Comparison of ENCODE assay signal across 32 cellular contexts in the genomic region with DNA sequence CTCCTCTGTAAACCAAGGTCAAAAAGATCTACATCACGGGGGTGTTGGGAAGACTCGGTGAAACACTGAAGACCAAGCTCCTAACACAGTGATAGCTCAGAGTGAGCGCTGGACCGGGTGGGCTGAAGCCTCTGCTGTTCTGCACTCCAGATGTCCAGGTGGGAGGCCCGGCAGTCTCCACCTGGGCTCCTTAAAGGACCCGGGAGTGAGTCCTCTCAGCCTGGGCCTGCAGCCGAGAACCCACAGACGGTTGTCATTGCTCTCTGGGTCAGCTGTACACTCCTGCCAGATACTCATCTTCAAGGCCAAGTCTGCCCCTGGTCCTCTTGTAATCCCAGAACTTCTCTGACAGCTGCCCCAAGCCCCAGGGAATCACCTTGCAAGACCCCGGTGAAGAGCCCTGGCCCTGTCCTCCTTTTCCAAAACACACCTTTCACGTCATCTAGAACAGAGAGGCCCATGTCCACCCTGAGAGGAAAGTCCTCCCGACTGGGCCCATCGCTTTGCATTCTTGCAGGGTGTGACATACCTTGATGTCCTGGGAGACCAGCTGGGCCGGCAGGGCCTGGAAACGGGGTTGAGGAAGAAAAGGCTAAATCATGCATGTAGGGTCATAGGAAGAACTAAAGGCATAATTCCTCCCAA. TPM values are rescaled to one million over a fixed set of nuclear protein-coding genes. Genes with fewer than 3 reads are reported as not detected.
"Had no signal": no experiment of that assay in that cellular context is flagged by ENCODE, and none has a peak within 500 bp of the region (broad histone marks: within the 10 kb centered on the region; RNA-seq: fewer than 3 reads in every experiment).

No MANE protein-coding gene starts in this region.

- H3K9me3 Mint-ChIP-seq: activated naive CD4-positive, alpha-beta T cell treated with anti-CD3 and anti-CD28 coated beads, Interleukin-2, amount 50 U/mL, for 24 hours; activated naive CD8-positive, alpha-beta T cell treated with anti-CD3 and anti-CD28 coated beads, Interleukin-2, amount 10 ng/mL, durations not matched to agents 7 days and 5 days; activated T-cell treated with anti-CD3 and anti-CD28 coated beads, Interleukin-2, amount 50 U/mL, for 24 hours; activated T-helper 2 cell treated with anti-CD3 and anti-CD28 coated beads, Interferon-gamma antibody, Interleukin-2, Interleukin-4, amounts not matched to agents 10 μg/mL and 5 μg/mL and 100 μg/mL, durations not matched to agents 14 hours and 24 hours and 36 hours; central memory CD8-positive, alpha-beta T cell; T-helper 1 cell treated with Interleukin-12 subunit alpha and Interleukin-12 subunit beta and Interleukin-4 antibody, amounts not matched to agents 30 μg/mL and 1 μg/mL, for 36 hours; T-helper 2 cell treated with Interferon-gamma antibody and Interleukin-4, amounts not matched to agents 5 μg/mL and 100 μg/mL, for 36 hours; WTC11 had no signal

- H3K36me3 ChIP-seq: ascending aorta, cardiac muscle cell, SJSA1 had no signal

- H3K4me1 Mint-ChIP-seq: activated naive CD4-positive, alpha-beta T cell treated with anti-CD3 and anti-CD28 coated beads, Interleukin-2, amount 50 U/mL, for 24 hours; central memory CD8-positive, alpha-beta T cell had no signal

- H3K27ac Mint-ChIP-seq: activated CD8-positive, alpha-beta T cell treated with anti-CD3 and anti-CD28 coated beads, Interleukin-2, amount 10 ng/mL, durations not matched to agents 7 days and 5 days; activated naive CD4-positive, alpha-beta T cell treated with anti-CD3 and anti-CD28 coated beads, Interleukin-2, amount 50 U/mL, for 24 hours; activated naive CD8-positive, alpha-beta T cell treated with anti-CD3 and anti-CD28 coated beads, Interleukin-2, amount 10 ng/mL, durations not matched to agents 7 days and 5 days; activated T-cell treated with anti-CD3 and anti-CD28 coated beads, Interleukin-2, amount 50 U/mL, for 24 hours; activated T-helper 2 cell treated with anti-CD3 and anti-CD28 coated beads, Interferon-gamma antibody, Interleukin-2, Interleukin-4, amounts not matched to agents 10 μg/mL and 5 μg/mL and 100 μg/mL, durations not matched to agents 14 hours and 24 hours and 36 hours; T-helper 1 cell treated with Interleukin-12 subunit alpha and Interleukin-12 subunit beta and Interleukin-4 antibody, amounts not matched to agents 30 μg/mL and 1 μg/mL, for 36 hours; T-helper 2 cell treated with Interferon-gamma antibody and Interleukin-4, amounts not matched to agents 5 μg/mL and 100 μg/mL, for 36 hours; WTC11 had no signal

- H3K36me3 Mint-ChIP-seq: activated naive CD4-positive, alpha-beta T cell treated with anti-CD3 and anti-CD28 coated beads, Interleukin-2, amount 50 U/mL, for 24 hours; activated naive CD8-positive, alpha-beta T cell treated with anti-CD3 and anti-CD28 coated beads, Interleukin-2, amount 10 ng/mL, durations not matched to agents 7 days and 5 days; WTC11 had no signal

- H3K9me3 ChIP-seq: ascending aorta, SJSA1, SK-N-SH had no signal

- H3K27ac ChIP-seq: ascending aorta, cardiac muscle cell, KMS-11, SJSA1 had no signal

- H3K27me3 Mint-ChIP-seq: activated naive CD4-positive, alpha-beta T cell treated with anti-CD3 and anti-CD28 coated beads, Interleukin-2, amount 50 U/mL, for 24 hours; activated T-cell treated with anti-CD3 and anti-CD28 coated beads, Interleukin-2, amount 50 U/mL, for 24 hours; central memory CD8-positive, alpha-beta T cell had no signal

- ATAC-seq: activated CD4-positive, CD25-positive, alpha-beta regulatory T cell treated with anti-CD3 and anti-CD28 coated beads, Interleukin-2, amount 50 U/mL, for 24 hours; activated CD8-positive, alpha-beta T cell treated with anti-CD3 and anti-CD28 coated beads, Interleukin-2, amount 10 ng/mL, durations not matched to agents 7 days and 5 days; Panc1; WTC11 had no signal

- H3K27me3 ChIP-seq: ascending aorta, cardiac muscle cell, SJSA1 had no signal

- H3K4me2 ChIP-seq: KMS-11, SK-N-SH had no signal

- H3K4me1 ChIP-seq: ascending aorta, SJSA1 had no signal

- H3K4me3 ChIP-seq: ascending aorta, cardiac muscle cell, SJSA1 had no signal

- H3K4me3 Mint-ChIP-seq: activated CD8-positive, alpha-beta T cell treated with anti-CD3 and anti-CD28 coated beads, Interleukin-2, amount 10 ng/mL, durations not matched to agents 7 days and 5 days; activated naive CD4-positive, alpha-beta T cell treated with anti-CD3 and anti-CD28 coated beads, Interleukin-2, amount 50 U/mL, for 24 hours; activated naive CD8-positive, alpha-beta T cell treated with anti-CD3 and anti-CD28 coated beads, Interleukin-2, amount 10 ng/mL, durations not matched to agents 7 days and 5 days; activated T-cell treated with anti-CD3 and anti-CD28 coated beads, Interleukin-2, amount 50 U/mL, for 24 hours; central memory CD8-positive, alpha-beta T cell; T-helper 1 cell treated with Interleukin-12 subunit alpha and Interleukin-12 subunit beta and Interleukin-4 antibody, amounts not matched to agents 30 μg/mL and 1 μg/mL, for 36 hours; T-helper 2 cell treated with Interferon-gamma antibody and Interleukin-4, amounts not matched to agents 5 μg/mL and 100 μg/mL, for 36 hours; WTC11 had no signal

- H3K9ac ChIP-seq: KMS-11, SK-N-SH had no signal

- DNase-seq: activated CD4-positive, alpha-beta T cell treated with anti-CD3 and anti-CD28 coated beads for 4 hours; activated CD8-positive, alpha-beta T cell treated with anti-CD3 and anti-CD28 coated beads, Interleukin-2, amount 10 ng/mL, durations not matched to agents 7 days and 5 days; activated gamma-delta T cell; activated naive CD4-positive, alpha-beta T cell treated with Interleukin-2 at 50 U/mL for 16 hours; activated naive CD8-positive, alpha-beta T cell treated with anti-CD3 and anti-CD28 coated beads, Interleukin-2, amount 10 ng/mL, durations not matched to agents 7 days and 5 days; activated T-cell treated with anti-CD3 and anti-CD28 coated beads, Interleukin-2, amount 50 U/mL, for 24 hours; amygdala; MM.1S; MV-4-11; NCI-H1092; NCI-H1436 treated with DMSO at 0.1 percent for 48 hours; NCI-H1694 treated with DMSO at 0.1 percent for 48 hours; NCI-H2029; NCI-H345; NCI-H524 treated with DMSO at 0.1 percent for 48 hours; SHP77 treated with DMSO at 0.1 percent for 48 hours; SK-N-SH had no signal

RNA-seq across cellular contexts. Expression of a gene that starts 43.7 kb away (rescaled TPM):
- total RNA-seq: activated CD8-positive, alpha-beta T cell treated with anti-CD3 and anti-CD28 coated beads, Interleukin-2, amount 10 ng/mL, durations not matched to agents 7 days and 5 days; activated naive CD8-positive, alpha-beta T cell treated with anti-CD3 and anti-CD28 coated beads, Interleukin-2, amount 10 ng/mL, durations not matched to agents 7 days and 5 days; activated T-helper 2 cell treated with anti-CD3 and anti-CD28 coated beads, Interferon-gamma antibody, Interleukin-2, Interleukin-4, amounts not matched to agents 10 μg/mL and 5 μg/mL and 100 μg/mL, durations not matched to agents 14 hours and 24 hours and 36 hours; cardiac muscle cell; chondrocyte; LHCN-M2; NCI-H460 had no signal
